Comparison of ENCODE assay signal across 32 cellular contexts in the genomic region with DNA sequence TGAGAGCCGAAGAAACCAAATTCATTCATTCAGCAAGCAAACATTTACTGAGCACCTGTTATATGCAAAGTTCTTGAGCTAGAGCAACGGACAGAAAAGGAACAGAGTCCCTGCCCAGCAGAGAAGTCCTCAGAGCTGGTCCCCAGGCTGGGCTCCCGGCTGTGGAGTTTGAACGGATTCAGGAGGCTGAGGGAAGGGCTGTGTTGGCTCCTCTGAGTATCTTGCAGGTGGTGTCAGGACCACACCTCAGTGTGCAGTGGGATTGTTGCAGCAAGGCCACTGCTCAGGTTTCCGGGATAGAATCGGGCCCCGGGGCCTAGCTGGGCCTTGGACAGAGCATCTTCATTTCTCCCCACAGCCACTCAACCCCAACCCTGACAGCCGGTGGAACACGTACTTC.
"Had no signal": no experiment of that assay in that cellular context is flagged by ENCODE, and none has a peak within 500 bp of the region (broad histone marks: within the 10 kb centered on the region; RNA-seq: fewer than 3 reads in every experiment).

No MANE protein-coding gene starts in this region.

- H3K9me3 Mint-ChIP-seq: activated B cell treated with CpG ODN at 0.5 μM for 24 hours; activated CD4-positive, alpha-beta memory T cell treated with anti-CD3 and anti-CD28 coated beads for 36 hours; activated CD4-positive, alpha-beta T cell treated with anti-CD3 and anti-CD28 coated beads, Interleukin-2, amount 10 ng/mL, durations not matched to agents 24 days and 14 days; activated CD8-positive, alpha-beta T cell treated with anti-CD3 and anti-CD28 coated beads for 36 hours; activated naive CD8-positive, alpha-beta T cell treated with anti-CD3 and anti-CD28 coated beads, Interleukin-2, amount 10 ng/mL, durations not matched to agents 7 days and 5 days; activated naive CD8-positive, alpha-beta T cell treated with anti-CD3 and anti-CD28 coated beads, Interleukin-2, amount 50 U/mL, for 24 hours; activated T-cell treated with anti-CD3 and anti-CD28 coated beads, Interleukin-2, amount 50 U/mL, for 4 hours; activated T-helper 2 cell treated with anti-CD3 and anti-CD28 coated beads, Interferon-gamma antibody, Interleukin-2, Interleukin-4, amounts not matched to agents 10 μg/mL and 5 μg/mL and 100 μg/mL, durations not matched to agents 14 hours and 24 hours and 36 hours; T-helper 1 cell treated with Interleukin-12 subunit alpha and Interleukin-12 subunit beta and Interleukin-4 antibody, amounts not matched to agents 30 μg/mL and 1 μg/mL, for 36 hours; T-helper 2 cell treated with Interferon-gamma antibody and Interleukin-4, amounts not matched to agents 5 μg/mL and 100 μg/mL, for 36 hours had no signal

- H3K36me3 Mint-ChIP-seq: activated naive CD8-positive, alpha-beta T cell had no signal

- H3K27me3 ChIP-seq: body of pancreas, brain microvascular endothelial cell, breast epithelium had no signal

- H3K9me3 ChIP-seq: body of pancreas, breast epithelium had no signal

- H3K27ac ChIP-seq: brain microvascular endothelial cell, breast epithelium, VCaP had no signal

- ATAC-seq: activated CD8-positive, alpha-beta T cell treated with anti-CD3 and anti-CD28 coated beads for 36 hours; activated naive CD8-positive, alpha-beta T cell treated with anti-CD3 and anti-CD28 coated beads, Interleukin-2, amount 50 U/mL, for 24 hours; activated T-cell treated with anti-CD3 and anti-CD28 coated beads, Interleukin-2, amount 50 U/mL, for 4 hours had no signal

- H3K4me3 ChIP-seq: body of pancreas, breast epithelium had no signal

- H3K4me3 Mint-ChIP-seq: activated B cell treated with CpG ODN at 0.5 μM for 24 hours; activated CD4-positive, alpha-beta memory T cell treated with anti-CD3 and anti-CD28 coated beads for 36 hours; activated CD4-positive, alpha-beta T cell treated with anti-CD3 and anti-CD28 coated beads, Interleukin-2, amount 10 ng/mL, durations not matched to agents 24 days and 14 days; activated CD8-positive, alpha-beta T cell treated with anti-CD3 and anti-CD28 coated beads for 36 hours; activated naive CD8-positive, alpha-beta T cell; activated naive CD8-positive, alpha-beta T cell treated with anti-CD3 and anti-CD28 coated beads, Interleukin-2, amount 10 ng/mL, durations not matched to agents 7 days and 5 days; activated naive CD8-positive, alpha-beta T cell treated with anti-CD3 and anti-CD28 coated beads, Interleukin-2, amount 50 U/mL, for 24 hours; activated T-cell treated with anti-CD3 and anti-CD28 coated beads, Interleukin-2, amount 50 U/mL, for 4 hours; T-helper 1 cell treated with Interleukin-12 subunit alpha and Interleukin-12 subunit beta and Interleukin-4 antibody, amounts not matched to agents 30 μg/mL and 1 μg/mL, for 36 hours; T-helper 2 cell treated with Interferon-gamma antibody and Interleukin-4, amounts not matched to agents 5 μg/mL and 100 μg/mL, for 36 hours had no signal

- H3K27ac Mint-ChIP-seq: activated B cell treated with CpG ODN at 0.5 μM for 24 hours; activated CD4-positive, alpha-beta memory T cell treated with anti-CD3 and anti-CD28 coated beads for 36 hours; activated CD4-positive, alpha-beta T cell treated with anti-CD3 and anti-CD28 coated beads, Interleukin-2, amount 10 ng/mL, durations not matched to agents 24 days and 14 days; activated naive CD8-positive, alpha-beta T cell; activated naive CD8-positive, alpha-beta T cell treated with anti-CD3 and anti-CD28 coated beads, Interleukin-2, amount 10 ng/mL, durations not matched to agents 7 days and 5 days; activated T-helper 2 cell treated with anti-CD3 and anti-CD28 coated beads, Interferon-gamma antibody, Interleukin-2, Interleukin-4, amounts not matched to agents 10 μg/mL and 5 μg/mL and 100 μg/mL, durations not matched to agents 14 hours and 24 hours and 36 hours; T-helper 1 cell treated with Interleukin-12 subunit alpha and Interleukin-12 subunit beta and Interleukin-4 antibody, amounts not matched to agents 30 μg/mL and 1 μg/mL, for 36 hours; T-helper 2 cell treated with Interferon-gamma antibody and Interleukin-4, amounts not matched to agents 5 μg/mL and 100 μg/mL, for 36 hours had no signal

- DNase-seq: activated B cell treated with CpG ODN at 0.5 μM for 24 hours; activated CD4-positive, alpha-beta memory T cell treated with anti-CD3 and anti-CD28 coated beads for 36 hours; activated CD4-positive, alpha-beta T cell treated with anti-CD3 and anti-CD28 coated beads for 4 hours; activated CD4-positive, alpha-beta T cell treated with anti-CD3 and anti-CD28 coated beads, Interleukin-2, amount 10 ng/mL, durations not matched to agents 24 days and 14 days; activated CD4-positive, alpha-beta T cell treated with anti-CD3 and anti-CD28 coated beads, Interleukin-2, amount 50 U/mL, for 1 hour; activated CD4-positive, alpha-beta T cell treated with anti-CD3 and anti-CD28 coated beads, Interleukin-2, amount 50 U/mL, for 4 hours; activated CD4-positive, CD25-positive, alpha-beta regulatory T cell treated with anti-CD3 and anti-CD28 coated beads, Interleukin-2, amount 50 U/mL, for 72 hours; activated CD8-positive, alpha-beta memory T cell treated with anti-CD3 and anti-CD28 coated beads, Interleukin-2, amount 50 U/mL, for 4 hours; activated CD8-positive, alpha-beta T cell treated with anti-CD3 and anti-CD28 coated beads for 36 hours; activated effector memory CD4-positive, alpha-beta T cell treated with Interleukin-2 at 50 U/mL for 16 hours; activated gamma-delta T cell; activated naive CD4-positive, alpha-beta T cell treated with anti-CD3 and anti-CD28 coated beads, Interleukin-2, amount 50 U/mL, for 16 hours; activated naive CD4-positive, alpha-beta T cell treated with Interleukin-2 at 50 U/mL for 16 hours; activated naive CD8-positive, alpha-beta T cell treated with anti-CD3 and anti-CD28 coated beads, Interleukin-2, amount 10 ng/mL, durations not matched to agents 7 days and 5 days; activated naive CD8-positive, alpha-beta T cell treated with anti-CD3 and anti-CD28 coated beads, Interleukin-2, amount 50 U/mL, for 24 hours; activated T-cell treated with anti-CD3 and anti-CD28 coated beads for 4 hours; activated T-cell treated with anti-CD3 and anti-CD28 coated beads, Interleukin-2, amount 50 U/mL, for 1 hour; activated T-cell treated with anti-CD3 and anti-CD28 coated beads, Interleukin-2, amount 50 U/mL, for 4 hours; amniotic stem cell; aorta; body of pancreas; brain microvascular endothelial cell; central memory CD4-positive, alpha-beta T cell; T-helper 1 cell; T-helper 2 cell; T-helper 9 cell had no signal

- H3K27me3 Mint-ChIP-seq: activated B cell treated with CpG ODN at 0.5 μM for 24 hours; activated CD4-positive, alpha-beta memory T cell treated with anti-CD3 and anti-CD28 coated beads for 36 hours; activated CD4-positive, alpha-beta T cell treated with anti-CD3 and anti-CD28 coated beads, Interleukin-2, amount 10 ng/mL, durations not matched to agents 24 days and 14 days; activated CD8-positive, alpha-beta T cell treated with anti-CD3 and anti-CD28 coated beads for 36 hours; activated naive CD8-positive, alpha-beta T cell; activated naive CD8-positive, alpha-beta T cell treated with anti-CD3 and anti-CD28 coated beads, Interleukin-2, amount 10 ng/mL, durations not matched to agents 7 days and 5 days; activated naive CD8-positive, alpha-beta T cell treated with anti-CD3 and anti-CD28 coated beads, Interleukin-2, amount 50 U/mL, for 24 hours had no signal
